Comparison of ENCODE assay signal across 1 cellular context in the genomic region with DNA sequence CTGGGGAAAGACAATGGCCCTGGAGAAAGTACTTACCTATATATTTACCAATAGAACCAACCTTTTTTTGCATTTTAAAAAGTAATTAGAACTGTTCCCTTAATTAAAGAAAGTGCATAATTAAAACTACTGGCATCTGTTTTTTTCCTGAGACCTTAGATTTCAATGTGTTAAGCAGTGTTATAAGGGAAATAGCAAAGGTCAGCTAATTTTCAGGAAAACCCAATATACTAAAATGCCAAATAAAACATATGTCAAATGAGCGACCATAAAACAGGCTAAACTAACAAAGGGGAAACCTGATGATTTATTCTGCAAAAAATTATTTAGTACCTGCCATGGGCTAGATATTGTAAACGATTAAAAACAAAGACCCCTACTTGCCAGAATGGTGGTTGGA.
TF ChIP-seq lines count a peak whose summit lies in the region.

No MANE protein-coding gene starts in this region.

TF ChIP-seq in K562, 482 proteins besides CTCF, POLR2A, EP300 and RAD21 (continued from another document):
- TF ChIP-seq GTF2B (IDR thresholded peaks at IDR 0.05; ENCODE audit: extremely low read depth, insufficient read length) (no peak), ELF1 (tag; IDR thresholded peaks at IDR 0.05) (no peak), RBBP5 (IDR thresholded peaks at IDR 0.05; ENCODE audit: borderline replicate concordance, insufficient read depth, low read length, poor library complexity, severe bottlenecking) (no peak), TFE3 (CRISPR knock-in tag; IDR thresholded peaks at IDR 0.05) (no peak), CREB1 (IDR thresholded peaks at IDR 0.05) (no peak), CREB1 (CRISPR knock-in tag; IDR thresholded peaks at IDR 0.05) (no peak), ZNF316 (IDR thresholded peaks at IDR 0.05) (peak; percentile 17; the same call in 1 of the 2 replicates), ZBTB17 (CRISPR knock-in tag; IDR thresholded peaks at IDR 0.05) (no peak), PHB2 (IDR thresholded peaks at IDR 0.05; ENCODE audit: low read depth) (no peak), MAFF (IDR thresholded peaks at IDR 0.05; ENCODE audit: low read length) (peak; percentile 54), MAFK (IDR thresholded peaks at IDR 0.05; ENCODE audit: low read length) (0 out of 2 replicates have a peak, but pooled peaks have one; percentile 30), C11orf30 (IDR thresholded peaks at IDR 0.05; ENCODE audit: low read depth) (0 out of 2 replicates have a peak, but pooled peaks have one; percentile 5), ZNF23 (CRISPR knock-in tag; IDR thresholded peaks at IDR 0.05) (no peak), ZNF232 (CRISPR knock-in tag; IDR thresholded peaks at IDR 0.05) (no peak), ZNF766 (CRISPR knock-in tag; conservative IDR thresholded peaks at IDR 0.05) (no peak), ZNF586 (CRISPR knock-in tag; conservative IDR thresholded peaks at IDR 0.05) (no peak), U2AF1 (optimal IDR thresholded peaks at IDR 0.05; ENCODE audit: low read depth, low read length) (no peak), SMARCE1 (IDR thresholded peaks at IDR 0.05) (no peak), DDX20 (tag; IDR thresholded peaks at IDR 0.05; ENCODE audit: low read depth) (no peak), ZNF263 (CRISPR knock-in tag; IDR thresholded peaks at IDR 0.05; ENCODE audit: borderline replicate concordance) (no peak), KAT2B (IDR thresholded peaks at IDR 0.05; ENCODE audit: low read depth, low read length) (no peak), SMARCA5 (IDR thresholded peaks at IDR 0.05) (no peak)
- TF ChIP-seq, protein P1, sequence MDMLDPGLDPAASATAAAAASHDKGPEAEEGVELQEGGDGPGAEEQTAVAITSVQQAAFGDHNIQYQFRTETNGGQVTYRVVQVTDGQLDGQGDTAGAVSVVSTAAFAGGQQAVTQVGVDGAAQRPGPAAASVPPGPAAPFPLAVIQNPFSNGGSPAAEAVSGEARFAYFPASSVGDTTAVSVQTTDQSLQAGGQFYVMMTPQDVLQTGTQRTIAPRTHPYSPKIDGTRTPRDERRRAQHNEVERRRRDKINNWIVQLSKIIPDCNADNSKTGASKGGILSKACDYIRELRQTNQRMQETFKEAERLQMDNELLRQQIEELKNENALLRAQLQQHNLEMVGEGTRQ (CRISPR knock-in tag; IDR thresholded peaks at IDR 0.05): no peak
- TF ChIP-seq, protein P2, sequence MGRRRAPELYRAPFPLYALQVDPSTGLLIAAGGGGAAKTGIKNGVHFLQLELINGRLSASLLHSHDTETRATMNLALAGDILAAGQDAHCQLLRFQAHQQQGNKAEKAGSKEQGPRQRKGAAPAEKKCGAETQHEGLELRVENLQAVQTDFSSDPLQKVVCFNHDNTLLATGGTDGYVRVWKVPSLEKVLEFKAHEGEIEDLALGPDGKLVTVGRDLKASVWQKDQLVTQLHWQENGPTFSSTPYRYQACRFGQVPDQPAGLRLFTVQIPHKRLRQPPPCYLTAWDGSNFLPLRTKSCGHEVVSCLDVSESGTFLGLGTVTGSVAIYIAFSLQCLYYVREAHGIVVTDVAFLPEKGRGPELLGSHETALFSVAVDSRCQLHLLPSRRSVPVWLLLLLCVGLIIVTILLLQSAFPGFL (CRISPR knock-in tag; IDR thresholded peaks at IDR 0.05): no peak
